ENCODE assay signal across 8 cellular contexts in genomic region chr11:14380947-14381555, GRCh38. TPM values are rescaled to one million over a fixed set of nuclear protein-coding genes. Genes with fewer than 3 reads are reported as not detected.
DNase-seq lines count a peak whose midpoint lies in the region; ATAC-seq lines count a peak whose summit lies in the region.

No MANE protein-coding gene starts in this region.

- peaks cover 4% of the 10 kb centered on the region for H3K27me3 Mint-ChIP-seq in IgD-negative memory B cell
- peaks cover 49% of the 10 kb centered on the region for H3K27me3 Mint-ChIP-seq in dendritic cell treated with granulocyte-macrophage colony-stimulating factor and Interleukin-4, amounts not matched to agents 40 ng/mL and 50 ng/mL, for 4 days

- no peaks in the 10 kb centered on the region for H3K36me3 Mint-ChIP-seq in IgD-negative memory B cell
- H3K36me3 Mint-ChIP-seq in dendritic cell treated with granulocyte-macrophage colony-stimulating factor and Interleukin-4, amounts not matched to agents 40 ng/mL and 50 ng/mL, for 4 days (ENCODE audit: low read depth): no peaks in the 10 kb centered on the region

- ATAC-seq in GM21528 (IDR thresholded peaks at IDR 0.05; ENCODE audit: low FRiP score, unreplicated experiment) (peak; percentile 75), left colon (peak; percentile 97)

- no peaks in the 10 kb centered on the region for H3K9me3 Mint-ChIP-seq in IgD-negative memory B cell
- no peaks in the 10 kb centered on the region for H3K9me3 Mint-ChIP-seq in dendritic cell treated with granulocyte-macrophage colony-stimulating factor and Interleukin-4, amounts not matched to agents 40 ng/mL and 50 ng/mL, for 4 days

- H3K4me1 Mint-ChIP-seq in IgD-negative memory B cell: peaks cover 0 to 8% (median 1%) of the 10 kb centered on the region in 3 donors
- H3K4me1 Mint-ChIP-seq in dendritic cell treated with granulocyte-macrophage colony-stimulating factor and Interleukin-4, amounts not matched to agents 40 ng/mL and 50 ng/mL, for 4 days (ENCODE audit: low read depth): peaks cover 5% of the 10 kb centered on the region

- H3K4me3 Mint-ChIP-seq in IgD-negative memory B cell: peak overlapping the region; percentile 82 to 88 (median 86)
- H3K4me3 Mint-ChIP-seq in dendritic cell treated with granulocyte-macrophage colony-stimulating factor and Interleukin-4, amounts not matched to agents 40 ng/mL and 50 ng/mL, for 4 days: peak overlapping the region; percentile 46

- peak; percentile 78 for DNase-seq in DMS53 treated with DMSO at 0.1 percent for 48 hours (lab: John Stamatoyannopoulos, UW; ENCODE audit: unreplicated experiment)
- DNase-seq in activated CD4-positive, alpha-beta T cell treated with anti-CD3 and anti-CD28 coated beads for 48 hours: peak; percentile 58
- DNase-seq in left colon: peak; percentile 57 to 77
- peak; percentile 10 to 33 (median 16) for DNase-seq in stimulated activated CD4-positive, alpha-beta T cell treated with anti-CD3 and anti-CD28 coated beads, Interleukin-1b, Interleukin-23, amount 100 ng/mL, for 24 hours (ENCODE audit: low read depth in 4 of 4, low spot score in 1 of 4)
- no peak for DNase-seq in NOMO-1 treated with dmso at 0.1 percent for 144 hours (lab: John Stamatoyannopoulos, UW; ENCODE audit: unreplicated experiment)

- intact Hi-C loops in dendritic cell treated with granulocyte-macrophage colony-stimulating factor and Interleukin-4, amounts not matched to agents 40 ng/mL and 50 ng/mL, for 4 days (cut with micrococcal nuclease): no loop called here
- intact Hi-C loops in left colon (cut with DNase I, micrococcal nuclease): no loop called here

- H3K27ac Mint-ChIP-seq in IgD-negative memory B cell: peak overlapping the region in 2 of 3 donors; percentile 66 to 82
- H3K27ac Mint-ChIP-seq in dendritic cell treated with granulocyte-macrophage colony-stimulating factor and Interleukin-4, amounts not matched to agents 40 ng/mL and 50 ng/mL, for 4 days: no peak overlapping the region

RNA-seq across cellular contexts. Expression of gene RRAS2, which starts 22.1 kb away (rescaled TPM):
- polyA plus RNA-seq in IgD-negative memory B cell: 80.3 TPM
- 10 to 100 TPM; 35.7 to 42.7 TPM for total RNA-seq in left colon
